22 cellular contexts compared by ENCODE assay signal in genomic region chr2:71588497-71588896, GRCh38.
"Had no signal": no experiment of that assay in that cellular context is flagged by ENCODE, and none has a peak within 500 bp of the region (broad histone marks: within the 10 kb centered on the region; RNA-seq: fewer than 3 reads in every experiment).

No MANE protein-coding gene starts in this region.

- H3K27me3 ChIP-seq: hepatocyte, ovary, testis, tibial nerve had no signal

- H3K4me2 ChIP-seq: hepatocyte had no signal

- H3K4me1 Mint-ChIP-seq: naive B cell, nephron had no signal

- H3K79me2 ChIP-seq: hepatocyte had no signal

- H3K36me3 ChIP-seq: ovary, tibial nerve had no signal

- H3K9me3 ChIP-seq: ovary, testis, tibial nerve had no signal

- H3K27ac Mint-ChIP-seq: endodermal cell, naive B cell, nephron had no signal

- H3K27ac ChIP-seq: hepatocyte, ovary, testis, tibial nerve had no signal

- H3K4me3 ChIP-seq: hepatocyte, lung, ovary, testis, tibial nerve had no signal

- H3K4me3 Mint-ChIP-seq: endodermal cell, nephron had no signal

- DNase-seq: dermis blood vessel endothelial cell; effector CD4-positive, alpha-beta T cell; endodermal cell; foreskin melanocyte; head of caudate nucleus; kidney; left cardiac atrium; left ventricle myocardium superior; mesenchymal stem cell; midbrain; naive B cell; nucleus accumbens; ovary; right cardiac atrium; small intestine; stimulated activated CD4-positive, alpha-beta T cell treated with anti-CD3 and anti-CD28 coated beads, Interleukin-12 subunit alpha, Interleukin-12 subunit beta, amount 100 ng/mL, for 4 hours; stimulated activated naive CD4-positive, alpha-beta T cell treated with Interleukin-2 at 50 U/mL for 16 hours; testis had no signal

- H2AFZ ChIP-seq: hepatocyte had no signal

- H3K4me1 ChIP-seq: testis had no signal

- H3K9me3 Mint-ChIP-seq: endodermal cell, naive B cell, nephron had no signal

- H3K36me3 Mint-ChIP-seq: naive B cell had no signal
